ENCODE assay signal across 13 cellular contexts in genomic region chr16:85333744-85334640, GRCh38.
DNase-seq lines count a peak whose midpoint lies in the region; ATAC-seq, FAIRE-seq and TF ChIP-seq lines count a peak whose summit lies in the region.
"Had no signal": no experiment of that assay in that cellular context is flagged by ENCODE, and none has a peak within 500 bp of the region (broad histone marks: within the 10 kb centered on the region; RNA-seq: fewer than 3 reads in every experiment).

No MANE protein-coding gene starts in this region.

- no peak for TF ChIP-seq RAD21 in HepG2 (CRISPR knock-in tag; IDR thresholded peaks at IDR 0.05)

- TF ChIP-seq EP300 in HepG2 (IDR thresholded peaks at IDR 0.05; ENCODE audit: low read depth in 2 of 2, low read length in 2 of 2) (no peak), HepG2 (CRISPR knock-in tag; IDR thresholded peaks at IDR 0.05; ENCODE audit: borderline replicate concordance) (no peak), transverse colon (IDR thresholded peaks at IDR 0.05; ENCODE audit: low read depth) (no peak)

- FAIRE-seq in HTR-8/SVneo (lab: Jason Lieb, UNC) (peak; percentile 9), HepG2 (lab: Jason Lieb, UNC) (no peak), urothelium cell line (lab: Jason Lieb, UNC) (no peak)
- FAIRE-seq: GM12891 had no signal

- intact Hi-C loops in HepG2 (cut with micrococcal nuclease; ENCODE audit: unreplicated experiment) (no loop called here), transverse colon (cut with DNase I; ENCODE audit: low total_unique reads) (no loop called here)

- H3K27ac ChIP-seq in HepG2 (ENCODE audit: extremely low read length, insufficient read depth, low read length) (no peak overlapping the region), transverse colon (peak overlapping the region; percentile 83 to 90 (median 86))

- H3K4me3 Mint-ChIP-seq in activated naive CD8-positive, alpha-beta T cell treated with anti-CD3 and anti-CD28 coated beads, Interleukin-2, amount 50 U/mL, for 24 hours: peak overlapping the region; percentile 62

- peaks cover 18% of the 10 kb centered on the region; the same call in 1 of the 2 replicates for H4K20me1 ChIP-seq in HepG2 (ENCODE audit: insufficient read depth, low read length)

- peaks cover 5 to 23% of the 10 kb centered on the region in 2 experiments for H3K27me3 ChIP-seq in HepG2 (ENCODE audit: control insufficient read depth in 1 of 2, insufficient read depth in 2 of 2, low read length in 2 of 2)
- H3K27me3 ChIP-seq in transverse colon: no peaks in the 10 kb centered on the region

- H3K9me3 Mint-ChIP-seq in activated naive CD8-positive, alpha-beta T cell treated with anti-CD3 and anti-CD28 coated beads, Interleukin-2, amount 50 U/mL, for 24 hours: no peaks in the 10 kb centered on the region
- H3K9me3 Mint-ChIP-seq: activated T-helper 2 cell treated with anti-CD3 and anti-CD28 coated beads, Interferon-gamma antibody, Interleukin-2, Interleukin-4, amounts not matched to agents 10 μg/mL and 5 μg/mL and 100 μg/mL, durations not matched to agents 14 hours and 24 hours and 36 hours had no signal

- no peaks in the 10 kb centered on the region for H3K36me3 Mint-ChIP-seq in activated naive CD8-positive, alpha-beta T cell treated with anti-CD3 and anti-CD28 coated beads, Interleukin-2, amount 50 U/mL, for 24 hours (ENCODE audit: low read depth)

- H2AFZ ChIP-seq in HepG2 (ENCODE audit: low read length): no peak overlapping the region

- CTCF ChIA-PET in HepG2 (lab: Yijun Ruan, JAX; ENCODE audit: low intra/inter-chr PET ratio, low total read pairs): no interaction called here

- no peak for ATAC-seq in activated naive CD8-positive, alpha-beta T cell treated with anti-CD3 and anti-CD28 coated beads, Interleukin-2, amount 50 U/mL, for 24 hours
- ATAC-seq in HepG2: no peak
- no peak for ATAC-seq in GM18873 (IDR thresholded peaks at IDR 0.05; ENCODE audit: low FRiP score, unreplicated experiment)
- no peak for ATAC-seq in HG02885 (IDR thresholded peaks at IDR 0.05; ENCODE audit: poor library complexity, unreplicated experiment)

- H3K27ac Mint-ChIP-seq in activated naive CD8-positive, alpha-beta T cell treated with anti-CD3 and anti-CD28 coated beads, Interleukin-2, amount 50 U/mL, for 24 hours: no peak overlapping the region
- H3K27ac Mint-ChIP-seq: activated T-helper 2 cell treated with anti-CD3 and anti-CD28 coated beads, Interferon-gamma antibody, Interleukin-2, Interleukin-4, amounts not matched to agents 10 μg/mL and 5 μg/mL and 100 μg/mL, durations not matched to agents 14 hours and 24 hours and 36 hours had no signal

- DNase-seq in HTR-8/SVneo (ENCODE audit: insufficient read length, low spot score) (no peak), HepG2 (ENCODE audit: low spot score) (no peak), transverse colon (no peak), urothelium cell line (ENCODE audit: low spot score) (no peak)
- no peak for DNase-seq in activated naive CD8-positive, alpha-beta T cell treated with anti-CD3 and anti-CD28 coated beads, Interleukin-2, amount 50 U/mL, for 24 hours
- DNase-seq: aorta, cortex of kidney, NCI-H1048 had no signal

- TF ChIP-seq POLR2A in HepG2 (IDR thresholded peaks at IDR 0.05; ENCODE audit: insufficient read depth in 1 of 2, low read depth in 2 of 2, low read length in 2 of 2) (no peak), transverse colon (IDR thresholded peaks at IDR 0.05) (no peak)

- no peaks in the 10 kb centered on the region for H3K9me3 ChIP-seq in HepG2 (ENCODE audit: low read length)
- no peaks in the 10 kb centered on the region for H3K9me3 ChIP-seq in transverse colon
- H3K9me3 ChIP-seq: prostate gland had no signal

- no peak overlapping the region for H3K4me2 ChIP-seq in HepG2 (ENCODE audit: low read depth, low read length)

- H3K9ac ChIP-seq in HepG2 (ENCODE audit: insufficient read depth, low read depth, low read length): no peak overlapping the region

- H3K27me3 Mint-ChIP-seq in activated naive CD8-positive, alpha-beta T cell treated with anti-CD3 and anti-CD28 coated beads, Interleukin-2, amount 50 U/mL, for 24 hours: peaks cover 7% of the 10 kb centered on the region

- in situ Hi-C loops in HepG2 (cut with HindIII; ENCODE audit: extremely low pct_ligation_motif_present, low pct_unique_long_range_greater_than_20kb): no loop called here
- in situ Hi-C loops in transverse colon (cut with MboI; ENCODE audit: low pct_ligation_motif_present in 1 of 4, low pct_unique_long_range_greater_than_20kb in 1 of 4, low sequenced_read_pairs in 3 of 4): no loop called here

- H3K36me3 ChIP-seq in HepG2 (replicated peaks in 1 of 2; ENCODE audit: control insufficient read depth in 1 of 2, insufficient read depth in 2 of 2, low read length in 2 of 2) (no peaks in the 10 kb centered on the region), transverse colon (no peaks in the 10 kb centered on the region)
- H3K36me3 ChIP-seq: prostate gland had no signal

- WGBS in HepG2 (ENCODE audit: low lambda C conversion rate): 84% methylated on average over 29 of the region's 29 CpGs
- WGBS in transverse colon (ENCODE audit: low coverage in 1 of 2), 2 donors: 78% methylated on average over 9 to 29 of the region's 29 CpGs

- H3K79me2 ChIP-seq in HepG2 (ENCODE audit: insufficient read depth, low read length): no peaks in the 10 kb centered on the region

- POLR2A ChIA-PET in HepG2 (lab: Yijun Ruan, JAX): no interaction called here

- TF ChIP-seq CTCF in HepG2 (CRISPR knock-in tag; IDR thresholded peaks at IDR 0.05) (no peak), transverse colon (IDR thresholded peaks at IDR 0.05) (no peak)

- peaks cover 17% of the 10 kb centered on the region for H3K4me1 Mint-ChIP-seq in activated naive CD8-positive, alpha-beta T cell treated with anti-CD3 and anti-CD28 coated beads, Interleukin-2, amount 50 U/mL, for 24 hours

- peaks cover 44% of the 10 kb centered on the region for H3K4me1 ChIP-seq in HepG2 (ENCODE audit: insufficient read depth, low read length)
- peaks cover 21 to 62% (median 47%) of the 10 kb centered on the region in 4 donors for H3K4me1 ChIP-seq in transverse colon

- BruUV-seq in HepG2 (replicated peaks; lab: Mats Ljungman, UMichigan): no TSS peak

- H3K4me3 ChIP-seq in HepG2 (replicated peaks in 1 of 3; ENCODE audit: insufficient read depth in 1 of 3, low read depth in 2 of 3, low read length in 3 of 3) (no peak overlapping the region), transverse colon (no peak overlapping the region)
- H3K4me3 ChIP-seq: prostate gland had no signal

TF ChIP-seq in HepG2, 621 proteins besides CTCF, POLR2A, EP300 and RAD21:
- TF ChIP-seq HDAC1 (CRISPR knock-in tag; IDR thresholded peaks at IDR 0.05): no peak
- TF ChIP-seq MAFK (conservative IDR thresholded peaks at IDR 0.05 in 1 of 2, IDR thresholded peaks at IDR 0.05 in 1 of 2; ENCODE audit: low read length in 2 of 2): 0 out of 4 replicates have a peak, but pooled peaks of 1 of the 2 experiments have one; percentile 9
- peak; percentile 23; the same call in 1 of the 2 replicates for TF ChIP-seq NRL (CRISPR knock-in tag; IDR thresholded peaks at IDR 0.05; ENCODE audit: borderline replicate concordance)
